In genomic region chr20:18496042-18496441, GRCh38 we compare ENCODE assay signal across 8 cellular contexts. TPM values are rescaled to one million over a fixed set of nuclear protein-coding genes. Genes with fewer than 3 reads are reported as not detected.
DNase-seq lines count a peak whose midpoint lies in the region; ATAC-seq and TF ChIP-seq lines count a peak whose summit lies in the region.

No MANE protein-coding gene starts in this region.

- no peak for DNase-seq in activated CD4-positive, alpha-beta T cell treated with anti-CD3 and anti-CD28 coated beads for 36 hours
- DNase-seq in activated CD4-positive, alpha-beta T cell treated with anti-CD3 and anti-CD28 coated beads for 1 hour = no peak
- DNase-seq in glomerular visceral epithelial cell (ENCODE audit: extremely low spot score) (peak; percentile 13), midbrain (lab: John Stamatoyannopoulos, UW) (no peak)

- H3K36me3 Mint-ChIP-seq in activated CD4-positive, alpha-beta T cell treated with anti-CD3 and anti-CD28 coated beads for 36 hours (ENCODE audit: low read depth) = peaks cover 6% of the 10 kb centered on the region

- peak overlapping the region; percentile 97 for H3K4me3 Mint-ChIP-seq in activated CD4-positive, alpha-beta T cell treated with anti-CD3 and anti-CD28 coated beads for 36 hours

- POLR2A ChIA-PET in activated CD4-positive, alpha-beta T cell treated with anti-CD3 and anti-CD28 coated beads for 36 hours (lab: Charles Lee) = interaction anchor here (0.6 to 3.3 kb wide), 3 partner anchors 11 to 75 kb away, joined by 3 to 28 read pairs (median 12); partner anchors contain the start of genes DZANK1, POLR3F and SEC23B

- peaks cover 12% of the 10 kb centered on the region for H3K4me1 Mint-ChIP-seq in activated CD4-positive, alpha-beta T cell treated with anti-CD3 and anti-CD28 coated beads for 36 hours

- ATAC-seq in activated CD4-positive, alpha-beta T cell treated with anti-CD3 and anti-CD28 coated beads for 36 hours = no peak
- ATAC-seq in SK-N-SH treated with all-trans-retinoic acid at 6 μM for 48 hours (peak; percentile 47), GM19467 (IDR thresholded peaks at IDR 0.05; ENCODE audit: unreplicated experiment) (no peak), GM18519 (IDR thresholded peaks at IDR 0.05; ENCODE audit: low FRiP score, unreplicated experiment) (no peak)

- H3K36me3 ChIP-seq in subcutaneous abdominal adipose tissue (ENCODE audit: control insufficient read depth in 5 of 5, insufficient read depth in 5 of 5, low read length in 5 of 5) = peaks cover 10 to 17% (median 13%) of the 10 kb centered on the region in 5 donors

- H3K27me3 ChIP-seq in subcutaneous abdominal adipose tissue (ENCODE audit: control insufficient read depth in 5 of 5, insufficient read depth in 4 of 5, low read length in 5 of 5) = no peaks in the 10 kb centered on the region

- peak overlapping the region; percentile 91 to 96 (median 95) for H3K9ac ChIP-seq in subcutaneous abdominal adipose tissue (ENCODE audit: low read length in 5 of 5)

- intact Hi-C loops in activated CD4-positive, alpha-beta T cell treated with anti-CD3 and anti-CD28 coated beads for 36 hours (cut with DNase I, micrococcal nuclease) = loop anchor here in 1 of 2 experiments (2.0 kb wide), 2 partner anchors 83 to 207 kb away; partner anchors contain the start of gene ZNF133

- H3K4me1 ChIP-seq in subcutaneous abdominal adipose tissue (ENCODE audit: control insufficient read depth in 5 of 5, insufficient read depth in 5 of 5, low read length in 5 of 5) = peaks cover 0 to 16% (median 15%) of the 10 kb centered on the region in 5 donors

- no peak overlapping the region for H3K27ac ChIP-seq in subcutaneous abdominal adipose tissue (ENCODE audit: low read depth, low read length)

- no peaks in the 10 kb centered on the region for H3K27me3 Mint-ChIP-seq in activated CD4-positive, alpha-beta T cell treated with anti-CD3 and anti-CD28 coated beads for 36 hours

- H3K9me3 Mint-ChIP-seq in activated CD4-positive, alpha-beta T cell treated with anti-CD3 and anti-CD28 coated beads for 36 hours (ENCODE audit: low read depth) = no peaks in the 10 kb centered on the region

- CTCF ChIA-PET in activated CD4-positive, alpha-beta T cell treated with anti-CD3 and anti-CD28 coated beads for 36 hours (lab: Charles Lee) = interaction anchor here (0.7 to 2.6 kb wide), 3 partner anchors 11 to 591 kb away, joined by 3 to 19 read pairs (median 3); partner anchors contain the start of genes POLR3F and SEC23B

- H3K27ac Mint-ChIP-seq in activated CD4-positive, alpha-beta T cell treated with anti-CD3 and anti-CD28 coated beads for 36 hours = no peak overlapping the region

- H3K4me3 ChIP-seq in subcutaneous abdominal adipose tissue (ENCODE audit: low read depth in 1 of 5, low read length in 5 of 5) = peak overlapping the region in 4 of 5 donors; percentile 88 to 98 (median 96)

- no peaks in the 10 kb centered on the region for H3K9me3 ChIP-seq in subcutaneous abdominal adipose tissue (ENCODE audit: control insufficient read depth in 5 of 5, low read length in 5 of 5)

TF ChIP-seq in SK-N-SH treated with all-trans-retinoic acid at 6 μM for 48 hours, 23 proteins besides CTCF, POLR2A, EP300 and RAD21:
- TF ChIP-seq CREB5 (CRISPR knock-in tag; IDR thresholded peaks at IDR 0.05; ENCODE audit: low read depth) = no peak
- TF ChIP-seq GLIS3 (CRISPR knock-in tag; IDR thresholded peaks at IDR 0.05) = no peak
- no peak for TF ChIP-seq OSR1 (CRISPR knock-in tag; IDR thresholded peaks at IDR 0.05)
- TF ChIP-seq CSRNP3 (CRISPR knock-in tag; IDR thresholded peaks at IDR 0.05) = no peak
- no peak for TF ChIP-seq BACH2 (CRISPR knock-in tag; IDR thresholded peaks at IDR 0.05; ENCODE audit: borderline replicate concordance)
- no peak for TF ChIP-seq ZFP3 (CRISPR knock-in tag; IDR thresholded peaks at IDR 0.05)
- TF ChIP-seq ZNF565 (CRISPR knock-in tag; conservative IDR thresholded peaks at IDR 0.05; ENCODE audit: low read depth) = no peak
- TF ChIP-seq ZNF8 (CRISPR knock-in tag; IDR thresholded peaks at IDR 0.05) = no peak
- no peak for TF ChIP-seq ISL1 (CRISPR knock-in tag; IDR thresholded peaks at IDR 0.05)
- TF ChIP-seq ARNTL (CRISPR knock-in tag; IDR thresholded peaks at IDR 0.05; ENCODE audit: borderline replicate concordance, low read depth) = no peak
- TF ChIP-seq ESRRG (CRISPR knock-in tag; IDR thresholded peaks at IDR 0.05) = no peak
- TF ChIP-seq ZFP30 (CRISPR knock-in tag; IDR thresholded peaks at IDR 0.05) = no peak
- TF ChIP-seq ZNF70 (CRISPR knock-in tag; IDR thresholded peaks at IDR 0.05) = no peak
- TF ChIP-seq RARB (CRISPR knock-in tag; IDR thresholded peaks at IDR 0.05) = no peak
- TF ChIP-seq TCF4 (CRISPR knock-in tag; IDR thresholded peaks at IDR 0.05; ENCODE audit: borderline replicate concordance) = no peak
- TF ChIP-seq SNAI2 (CRISPR knock-in tag; IDR thresholded peaks at IDR 0.05) = no peak
- TF ChIP-seq PATZ1 (CRISPR knock-in tag; IDR thresholded peaks at IDR 0.05; ENCODE audit: borderline replicate concordance) = no peak
- TF ChIP-seq POU6F1 (CRISPR knock-in tag; IDR thresholded peaks at IDR 0.05; ENCODE audit: borderline replicate concordance, low read depth) = no peak
- TF ChIP-seq PPARA (CRISPR knock-in tag; IDR thresholded peaks at IDR 0.05; ENCODE audit: borderline replicate concordance) = no peak

RNA-seq across cellular contexts. Expression of gene RBBP9, which starts 1.0 kb away (rescaled TPM):
- total RNA-seq in activated CD4-positive, alpha-beta T cell treated with anti-CD3 and anti-CD28 coated beads for 36 hours = 10 to 100 TPM; 19.9 to 20.6 TPM

RNA-seq across cellular contexts. Expression of gene SEC23B, which starts 11.7 kb away (rescaled TPM):
- 100 to 1,000 TPM in 1 of 2 experiments, 10 to 100 TPM in 1; 95.3 to 119 TPM for total RNA-seq in activated CD4-positive, alpha-beta T cell treated with anti-CD3 and anti-CD28 coated beads for 36 hours

RNA-seq across cellular contexts. Expression of gene POLR3F, which starts 28.9 kb away (rescaled TPM):
- total RNA-seq in activated CD4-positive, alpha-beta T cell treated with anti-CD3 and anti-CD28 coated beads for 36 hours = 10 to 100 TPM in 1 of 2 experiments, 1 to 10 TPM in 1; 9.8 to 11.8 TPM

RNA-seq across cellular contexts. Expression of gene DZANK1, which starts 29.2 kb away (rescaled TPM):
- total RNA-seq in activated CD4-positive, alpha-beta T cell treated with anti-CD3 and anti-CD28 coated beads for 36 hours = 1 to 10 TPM; 1.4 to 2.0 TPM
